ENCODE assay signal across 1 cellular context in genomic region chr22:43925433-43926348, GRCh38.
TF ChIP-seq lines count a peak whose summit lies in the region.

No MANE protein-coding gene starts in this region.

TF ChIP-seq in HepG2, 621 proteins besides CTCF, POLR2A, EP300 and RAD21 (continued from another document and continues in another):
- TF ChIP-seq ZNF574 (CRISPR knock-in tag; IDR thresholded peaks at IDR 0.05) = peak; percentile 78
- 0 out of 2 replicates have a peak, but pooled peaks have one; percentile 13 for TF ChIP-seq SALL2 (CRISPR knock-in tag; IDR thresholded peaks at IDR 0.05)
- peak; percentile 24; the same call in 1 of the 2 replicates for TF ChIP-seq YEATS2 (CRISPR knock-in tag; IDR thresholded peaks at IDR 0.05; ENCODE audit: borderline replicate concordance)
- peak; percentile 85; the same call in 1 of the 2 replicates for TF ChIP-seq ZNF747 (CRISPR knock-in tag; IDR thresholded peaks at IDR 0.05; ENCODE audit: borderline replicate concordance)
- peak; percentile 67; the same call in 1 of the 2 replicates for TF ChIP-seq TGIF2 (CRISPR knock-in tag; IDR thresholded peaks at IDR 0.05)
- 0 out of 2 replicates have a peak, but pooled peaks have one; percentile 13 for TF ChIP-seq ZNF792 (CRISPR knock-in tag; IDR thresholded peaks at IDR 0.05)
- TF ChIP-seq MED13 (CRISPR knock-in tag; IDR thresholded peaks at IDR 0.05) = no peak
- peak; percentile 78 for TF ChIP-seq HNF1B (CRISPR knock-in tag; IDR thresholded peaks at IDR 0.05)
- TF ChIP-seq ZNF432 (CRISPR knock-in tag; IDR thresholded peaks at IDR 0.05; ENCODE audit: borderline replicate concordance) = no peak
- TF ChIP-seq SMAD3 (CRISPR knock-in tag; IDR thresholded peaks at IDR 0.05) = no peak
- TF ChIP-seq ZNF331 (CRISPR knock-in tag; IDR thresholded peaks at IDR 0.05) = no peak; the same call in 1 of the 2 replicates
- TF ChIP-seq BHLHE40 (IDR thresholded peaks at IDR 0.05; ENCODE audit: low read length) = no peak
- peak; percentile 93 for TF ChIP-seq SOX5 (CRISPR knock-in tag; IDR thresholded peaks at IDR 0.05; ENCODE audit: borderline replicate concordance)
- peak; percentile 100 for TF ChIP-seq PITX1 (CRISPR knock-in tag; IDR thresholded peaks at IDR 0.05)
- peak; percentile 34; the same call in 1 of the 2 replicates for TF ChIP-seq TARDBP (CRISPR knock-in tag; IDR thresholded peaks at IDR 0.05)
- peak; percentile 84 for TF ChIP-seq ZNF772 (CRISPR knock-in tag; IDR thresholded peaks at IDR 0.05)
- peak; percentile 79; the same call in 1 of the 2 replicates for TF ChIP-seq GFI1 (CRISPR knock-in tag; IDR thresholded peaks at IDR 0.05; ENCODE audit: borderline replicate concordance)
- TF ChIP-seq FOXJ3 (CRISPR knock-in tag; IDR thresholded peaks at IDR 0.05; ENCODE audit: borderline replicate concordance) = peak; percentile 78; the same call in 1 of the 2 replicates
- peak; percentile 45 for TF ChIP-seq FOSL2 (CRISPR knock-in tag; IDR thresholded peaks at IDR 0.05)
- peak; percentile 59; the same call in 1 of the 2 replicates for TF ChIP-seq ZNF124 (CRISPR knock-in tag; IDR thresholded peaks at IDR 0.05)
- TF ChIP-seq ZNF333 (CRISPR knock-in tag; IDR thresholded peaks at IDR 0.05; ENCODE audit: borderline replicate concordance) = peak; percentile 43; the same call in 1 of the 2 replicates
- peak; percentile 79; the same call in 1 of the 2 replicates for TF ChIP-seq ARID3A (IDR thresholded peaks at IDR 0.05; ENCODE audit: low read depth, low read length)
- no peak; the same call in 1 of the 2 replicates for TF ChIP-seq ZNF607 (CRISPR knock-in tag; IDR thresholded peaks at IDR 0.05; ENCODE audit: borderline replicate concordance)
- peak in 1 of 2 experiments; percentile 21; a peak in 1 of 4 replicates for TF ChIP-seq REST (IDR thresholded peaks at IDR 0.05; ENCODE audit: borderline replicate concordance in 1 of 2, low read depth in 1 of 2, low read length in 2 of 2)
- TF ChIP-seq ZNF615 (CRISPR knock-in tag; IDR thresholded peaks at IDR 0.05; ENCODE audit: borderline replicate concordance) = peak; percentile 64; the same call in 1 of the 2 replicates
- TF ChIP-seq ZNF382 (CRISPR knock-in tag; IDR thresholded peaks at IDR 0.05; ENCODE audit: borderline replicate concordance) = no peak
- TF ChIP-seq ERF (CRISPR knock-in tag; IDR thresholded peaks at IDR 0.05) = peak; percentile 63
- TF ChIP-seq MAFK (conservative IDR thresholded peaks at IDR 0.05 in 1 of 2, IDR thresholded peaks at IDR 0.05 in 1 of 2; ENCODE audit: low read length in 2 of 2) = 0 out of 4 replicates have a peak, but pooled peaks have one; percentile 1 to 6
- TF ChIP-seq MAX (IDR thresholded peaks at IDR 0.05) = peak; percentile 82
- TF ChIP-seq NRL (CRISPR knock-in tag; IDR thresholded peaks at IDR 0.05; ENCODE audit: borderline replicate concordance) = peak; percentile 71; the same call in 1 of the 2 replicates
- TF ChIP-seq ZNF891 (CRISPR knock-in tag; IDR thresholded peaks at IDR 0.05) = no peak
- peak; percentile 75 for TF ChIP-seq PPARG (CRISPR knock-in tag; conservative IDR thresholded peaks at IDR 0.05)
- no peak for TF ChIP-seq ZNF570 (CRISPR knock-in tag; IDR thresholded peaks at IDR 0.05; ENCODE audit: borderline replicate concordance)
- TF ChIP-seq KDM5B (CRISPR knock-in tag; IDR thresholded peaks at IDR 0.05; ENCODE audit: borderline replicate concordance) = 0 out of 2 replicates have a peak, but pooled peaks have one; percentile 38
- TF ChIP-seq ZNF577 (CRISPR knock-in tag; IDR thresholded peaks at IDR 0.05; ENCODE audit: borderline replicate concordance, low read depth) = no peak
- peak; percentile 81 for TF ChIP-seq CEBPG (CRISPR knock-in tag; IDR thresholded peaks at IDR 0.05)
- TF ChIP-seq ZNF629 (CRISPR knock-in tag; conservative IDR thresholded peaks at IDR 0.05) = peak; percentile 46; the same call in 1 of the 2 replicates
- peak; percentile 83 for TF ChIP-seq RXRB (CRISPR knock-in tag; IDR thresholded peaks at IDR 0.05; ENCODE audit: borderline replicate concordance)
- peak; percentile 71; the same call in 1 of the 2 replicates for TF ChIP-seq ZNF362 (CRISPR knock-in tag; IDR thresholded peaks at IDR 0.05; ENCODE audit: borderline replicate concordance)
- TF ChIP-seq ZNF7 (CRISPR knock-in tag; IDR thresholded peaks at IDR 0.05) = peak; percentile 8; the same call in 1 of the 2 replicates
- TF ChIP-seq POGZ (CRISPR knock-in tag; IDR thresholded peaks at IDR 0.05) = peak; percentile 44; the same call in 1 of the 2 replicates
- peak; percentile 64; the same call in 1 of the 2 replicates for TF ChIP-seq DPF2 (CRISPR knock-in tag; IDR thresholded peaks at IDR 0.05; ENCODE audit: borderline replicate concordance, low read depth)
- TF ChIP-seq ZNF777 (CRISPR knock-in tag; IDR thresholded peaks at IDR 0.05) = no peak; the same call in 1 of the 2 replicates
- TF ChIP-seq HNF4G (IDR thresholded peaks at IDR 0.05; ENCODE audit: borderline replicate concordance, low read depth, low read length) = peak; percentile 86
- TF ChIP-seq HNF4G (CRISPR knock-in tag; IDR thresholded peaks at IDR 0.05; ENCODE audit: borderline replicate concordance, low read depth) = peak; percentile 96
- 0 out of 2 replicates have a peak, but pooled peaks have one; percentile 20 for TF ChIP-seq ZNF740 (CRISPR knock-in tag; IDR thresholded peaks at IDR 0.05)
- TF ChIP-seq BRCA1 (CRISPR knock-in tag; IDR thresholded peaks at IDR 0.05) = no peak
- TF ChIP-seq SIX4 (CRISPR knock-in tag; IDR thresholded peaks at IDR 0.05) = no peak
- TF ChIP-seq ZSCAN29 (CRISPR knock-in tag; conservative IDR thresholded peaks at IDR 0.05) = peak; percentile 64; the same call in 1 of the 2 replicates
- peak; percentile 20; the same call in 1 of the 2 replicates for TF ChIP-seq THAP11 (CRISPR knock-in tag; IDR thresholded peaks at IDR 0.05)
- no peak for TF ChIP-seq ZNF644 (CRISPR knock-in tag; IDR thresholded peaks at IDR 0.05; ENCODE audit: low read depth)
- TF ChIP-seq BRD4 (CRISPR knock-in tag; IDR thresholded peaks at IDR 0.05) = 0 out of 2 replicates have a peak, but pooled peaks have one; percentile 38
- TF ChIP-seq TFDP1 (CRISPR knock-in tag; IDR thresholded peaks at IDR 0.05; ENCODE audit: borderline replicate concordance) = peak; percentile 46; the same call in 1 of the 2 replicates
- TF ChIP-seq ZNF558 (CRISPR knock-in tag; IDR thresholded peaks at IDR 0.05; ENCODE audit: borderline replicate concordance) = peak; percentile 40; the same call in 1 of the 2 replicates
- peak; percentile 57 for TF ChIP-seq YY1 (IDR thresholded peaks at IDR 0.05; ENCODE audit: insufficient read depth, insufficient replicate concordance, low read depth, low read length)
- peak; percentile 25; the same call in 1 of the 2 replicates for TF ChIP-seq ZNF350 (CRISPR knock-in tag; IDR thresholded peaks at IDR 0.05; ENCODE audit: borderline replicate concordance, low read depth)
